ENCODE assay signal across 28 cellular contexts in genomic region chr6:15230827-15231226, GRCh38.
"Had no signal": no experiment of that assay in that cellular context is flagged by ENCODE, and none has a peak within 500 bp of the region (broad histone marks: within the 10 kb centered on the region; RNA-seq: fewer than 3 reads in every experiment).

No MANE protein-coding gene starts in this region.

- H3K4me3 ChIP-seq: adrenal gland, body of pancreas, esophagus muscularis mucosa, gastrocnemius medialis, heart left ventricle had no signal

- H3K4me1 Mint-ChIP-seq: activated naive CD4-positive, alpha-beta T cell treated with anti-CD3 and anti-CD28 coated beads, Interleukin-2, amount 50 U/mL, for 24 hours; activated naive CD8-positive, alpha-beta T cell treated with anti-CD3 and anti-CD28 coated beads for 36 hours had no signal

- FAIRE-seq: colon had no signal

- H3K9me3 ChIP-seq: adrenal gland, body of pancreas, esophagus muscularis mucosa, gastrocnemius medialis, heart left ventricle had no signal

- H3K4me3 Mint-ChIP-seq: activated CD8-positive, alpha-beta T cell treated with anti-CD3 and anti-CD28 coated beads for 36 hours; activated naive CD4-positive, alpha-beta T cell treated with anti-CD3 and anti-CD28 coated beads for 36 hours; activated naive CD4-positive, alpha-beta T cell treated with anti-CD3 and anti-CD28 coated beads, Interleukin-2, amount 50 U/mL, for 24 hours; activated naive CD8-positive, alpha-beta T cell treated with anti-CD3 and anti-CD28 coated beads for 36 hours; activated naive CD8-positive, alpha-beta T cell treated with anti-CD3 and anti-CD28 coated beads, Interleukin-2, amount 50 U/mL, for 24 hours; activated T-cell treated with anti-CD3 and anti-CD28 coated beads, Interleukin-2, amount 50 U/mL, for 4 hours; effector memory CD8-positive, alpha-beta T cell; T-helper 2 cell treated with Interferon-gamma antibody and Interleukin-4, amounts not matched to agents 5 μg/mL and 100 μg/mL, for 36 hours had no signal

- H3K4me1 ChIP-seq: adrenal gland, body of pancreas, esophagus muscularis mucosa, foreskin keratinocyte, gastrocnemius medialis, heart left ventricle had no signal

- H3K9me3 Mint-ChIP-seq: activated CD8-positive, alpha-beta T cell treated with anti-CD3 and anti-CD28 coated beads for 36 hours; activated naive CD4-positive, alpha-beta T cell treated with anti-CD3 and anti-CD28 coated beads for 36 hours; activated naive CD4-positive, alpha-beta T cell treated with anti-CD3 and anti-CD28 coated beads, Interleukin-2, amount 50 U/mL, for 24 hours; activated naive CD8-positive, alpha-beta T cell treated with anti-CD3 and anti-CD28 coated beads for 36 hours; activated naive CD8-positive, alpha-beta T cell treated with anti-CD3 and anti-CD28 coated beads, Interleukin-2, amount 50 U/mL, for 24 hours; activated T-cell treated with anti-CD3 and anti-CD28 coated beads, Interleukin-2, amount 50 U/mL, for 4 hours; activated T-helper 2 cell treated with anti-CD3 and anti-CD28 coated beads, Interferon-gamma antibody, Interleukin-2, Interleukin-4, amounts not matched to agents 10 μg/mL and 5 μg/mL and 100 μg/mL, durations not matched to agents 14 hours and 24 hours and 36 hours; effector memory CD8-positive, alpha-beta T cell; T-helper 2 cell treated with Interferon-gamma antibody and Interleukin-4, amounts not matched to agents 5 μg/mL and 100 μg/mL, for 36 hours had no signal

- H3K36me3 Mint-ChIP-seq: activated naive CD4-positive, alpha-beta T cell treated with anti-CD3 and anti-CD28 coated beads, Interleukin-2, amount 50 U/mL, for 24 hours; activated naive CD8-positive, alpha-beta T cell treated with anti-CD3 and anti-CD28 coated beads for 36 hours had no signal

- H3K27me3 Mint-ChIP-seq: activated CD8-positive, alpha-beta T cell treated with anti-CD3 and anti-CD28 coated beads for 36 hours; activated naive CD4-positive, alpha-beta T cell treated with anti-CD3 and anti-CD28 coated beads, Interleukin-2, amount 50 U/mL, for 24 hours; activated naive CD8-positive, alpha-beta T cell treated with anti-CD3 and anti-CD28 coated beads for 36 hours; activated naive CD8-positive, alpha-beta T cell treated with anti-CD3 and anti-CD28 coated beads, Interleukin-2, amount 50 U/mL, for 24 hours; effector memory CD8-positive, alpha-beta T cell had no signal

- DNase-seq: activated CD4-positive, alpha-beta T cell treated with anti-CD3 and anti-CD28 coated beads for 48 hours; activated CD4-positive, alpha-beta T cell treated with anti-CD3 and anti-CD28 coated beads, Interleukin-2, amount 50 U/mL, for 1 hour; activated CD4-positive, alpha-beta T cell treated with anti-CD3 and anti-CD28 coated beads, Interleukin-2, amount 50 U/mL, for 48 hours; activated CD8-positive, alpha-beta memory T cell treated with anti-CD3 and anti-CD28 coated beads for 24 hours; activated CD8-positive, alpha-beta T cell treated with anti-CD3 and anti-CD28 coated beads for 36 hours; activated naive CD4-positive, alpha-beta T cell treated with anti-CD3 and anti-CD28 coated beads for 36 hours; activated naive CD8-positive, alpha-beta T cell treated with anti-CD3 and anti-CD28 coated beads for 36 hours; activated naive CD8-positive, alpha-beta T cell treated with anti-CD3 and anti-CD28 coated beads, Interleukin-2, amount 50 U/mL, for 24 hours; activated T-cell treated with anti-CD3 and anti-CD28 coated beads, Interleukin-2, amount 50 U/mL, for 4 hours; adrenal gland; amygdala; body of pancreas; caudate nucleus; cortex of kidney; dermis blood vessel endothelial cell; effector CD4-positive, alpha-beta T cell; effector memory CD8-positive, alpha-beta T cell; erythroblast; foreskin keratinocyte; gastrocnemius medialis; glutamatergic neuron; heart left ventricle; T1000 had no signal

- H3K27ac Mint-ChIP-seq: activated CD8-positive, alpha-beta T cell treated with anti-CD3 and anti-CD28 coated beads for 36 hours; activated naive CD4-positive, alpha-beta T cell treated with anti-CD3 and anti-CD28 coated beads for 36 hours; activated naive CD4-positive, alpha-beta T cell treated with anti-CD3 and anti-CD28 coated beads, Interleukin-2, amount 50 U/mL, for 24 hours; activated naive CD8-positive, alpha-beta T cell treated with anti-CD3 and anti-CD28 coated beads for 36 hours; activated naive CD8-positive, alpha-beta T cell treated with anti-CD3 and anti-CD28 coated beads, Interleukin-2, amount 50 U/mL, for 24 hours; activated T-helper 2 cell treated with anti-CD3 and anti-CD28 coated beads, Interferon-gamma antibody, Interleukin-2, Interleukin-4, amounts not matched to agents 10 μg/mL and 5 μg/mL and 100 μg/mL, durations not matched to agents 14 hours and 24 hours and 36 hours; effector memory CD8-positive, alpha-beta T cell; T-helper 2 cell treated with Interferon-gamma antibody and Interleukin-4, amounts not matched to agents 5 μg/mL and 100 μg/mL, for 36 hours had no signal

- H3K27ac ChIP-seq: adrenal gland, body of pancreas, esophagus muscularis mucosa, foreskin keratinocyte, gastrocnemius medialis, heart left ventricle had no signal

- ATAC-seq: activated CD8-positive, alpha-beta T cell treated with anti-CD3 and anti-CD28 coated beads for 36 hours; activated naive CD8-positive, alpha-beta T cell treated with anti-CD3 and anti-CD28 coated beads, Interleukin-2, amount 50 U/mL, for 24 hours; activated T-cell treated with anti-CD3 and anti-CD28 coated beads, Interleukin-2, amount 50 U/mL, for 4 hours; body of pancreas; effector memory CD8-positive, alpha-beta T cell; foreskin keratinocyte; gastrocnemius medialis; heart left ventricle had no signal

- H3K36me3 ChIP-seq: adrenal gland, esophagus muscularis mucosa, gastrocnemius medialis, heart left ventricle had no signal

- H3K27me3 ChIP-seq: adrenal gland, body of pancreas, esophagus muscularis mucosa, foreskin keratinocyte, gastrocnemius medialis, heart left ventricle had no signal
